ENCODE assay signal across 19 cellular contexts in genomic region chr1:227094249-227094966, GRCh38.
DNase-seq lines count a peak whose midpoint lies in the region; ATAC-seq, FAIRE-seq and TF ChIP-seq lines count a peak whose summit lies in the region.
"Had no signal": no experiment of that assay in that cellular context is flagged by ENCODE, and none has a peak within 500 bp of the region (broad histone marks: within the 10 kb centered on the region; RNA-seq: fewer than 3 reads in every experiment).

No MANE protein-coding gene starts in this region.

- H3K79me2 ChIP-seq in hepatocyte = no peaks in the 10 kb centered on the region

- H3K4me2 ChIP-seq in hepatocyte = peak overlapping the region; percentile 14
- H3K4me2 ChIP-seq: KMS-11 had no signal

- TF ChIP-seq CTCF in hepatocyte (IDR thresholded peaks at IDR 0.05; ENCODE audit: poor library complexity) = no peak

- H3K27ac Mint-ChIP-seq in immature natural killer cell = no peak overlapping the region

- in situ Hi-C loops in G401 (cut with HindIII; ENCODE audit: low sequenced_read_pairs) = no loop called here

- H3K4me1 ChIP-seq in hepatocyte (ENCODE audit: insufficient read depth) (peaks cover 20% of the 10 kb centered on the region), small intestine (ENCODE audit: control insufficient read depth in 2 of 2, insufficient read depth in 1 of 2, low read depth in 1 of 2, low read length in 1 of 2) (peaks cover 4 to 11% of the 10 kb centered on the region in 2 donors)
- H3K4me1 ChIP-seq: BE2C, suprapubic skin had no signal

- no peak overlapping the region for H2AFZ ChIP-seq in hepatocyte

- H3K27me3 ChIP-seq in hepatocyte (no peaks in the 10 kb centered on the region), small intestine (ENCODE audit: control insufficient read depth in 2 of 2, insufficient read depth in 2 of 2, low read length in 2 of 2) (no peaks in the 10 kb centered on the region)
- H3K27me3 ChIP-seq: BE2C, suprapubic skin had no signal

- no peaks in the 10 kb centered on the region for H3K9me3 ChIP-seq in hepatocyte (ENCODE audit: low read depth)
- no peaks in the 10 kb centered on the region for H3K9me3 ChIP-seq in small intestine (ENCODE audit: control insufficient read depth, low read depth)
- H3K9me3 ChIP-seq: BE2C, suprapubic skin had no signal

- H3K4me3 Mint-ChIP-seq in immature natural killer cell = no peak overlapping the region
- H3K4me3 Mint-ChIP-seq: central memory CD8-positive, alpha-beta T cell had no signal

- no peak for ATAC-seq in HG03460 (IDR thresholded peaks at IDR 0.05; ENCODE audit: unreplicated experiment)
- ATAC-seq: left ventricle myocardium superior had no signal

- no peaks in the 10 kb centered on the region for H4K20me1 ChIP-seq in hepatocyte (ENCODE audit: insufficient read depth, poor library complexity, severe bottlenecking)

- DNase-seq in DMS53 treated with DMSO at 0.1 percent for 48 hours (lab: John Stamatoyannopoulos, UW; ENCODE audit: unreplicated experiment) (peak; percentile 66), NCI-H2081 treated with DMSO at 0.1 percent for 48 hours (lab: John Stamatoyannopoulos, UW) (peak; percentile 5), hepatocyte (ENCODE audit: low spot score) (peak; percentile 44), small intestine (peak; percentile 87), immature natural killer cell (no peak), G401 (ENCODE audit: low spot score) (no peak)
- DNase-seq: activated CD8-positive, alpha-beta memory T cell treated with anti-CD3 and anti-CD28 coated beads for 24 hours; BE2C; DMS 273 treated with DMSO at 0.1 percent for 48 hours; left ventricle myocardium superior; NCI-H1092 treated with DMSO at 0.1 percent for 48 hours; NCI-H2227 treated with DMSO at 0.1 percent for 48 hours; SHP77 treated with DMSO at 0.1 percent for 48 hours; stimulated activated CD4-positive, alpha-beta T cell treated with anti-CD3 and anti-CD28 coated beads, Interleukin-2, amount 100 ng/mL, for 48 hours had no signal

- H3K27ac ChIP-seq in hepatocyte (peak overlapping the region; percentile 77), small intestine (ENCODE audit: low read depth in 1 of 2, low read length in 1 of 2) (peak overlapping the region; percentile 44 to 74)
- H3K27ac ChIP-seq: KMS-11, suprapubic skin had no signal

- no peaks in the 10 kb centered on the region for H3K9me2 ChIP-seq in hepatocyte (replicated peaks; ENCODE audit: insufficient read depth)

- H3K36me3 ChIP-seq in hepatocyte (replicated peaks; ENCODE audit: insufficient read depth, low read depth) = no peaks in the 10 kb centered on the region
- no peaks in the 10 kb centered on the region for H3K36me3 ChIP-seq in small intestine (ENCODE audit: control insufficient read depth in 2 of 2, insufficient read depth in 2 of 2, low read length in 2 of 2)

- H3K27me3 Mint-ChIP-seq in immature natural killer cell (ENCODE audit: low read depth in 3 of 3) = peaks cover 0 to 3% (median 1%) of the 10 kb centered on the region in 3 donors
- H3K27me3 Mint-ChIP-seq: central memory CD8-positive, alpha-beta T cell had no signal

- H3K4me1 Mint-ChIP-seq in immature natural killer cell = no peaks in the 10 kb centered on the region
- H3K4me1 Mint-ChIP-seq: central memory CD8-positive, alpha-beta T cell had no signal

- no peaks in the 10 kb centered on the region for H3K9me3 Mint-ChIP-seq in immature natural killer cell
- H3K9me3 Mint-ChIP-seq: central memory CD8-positive, alpha-beta T cell had no signal

- FAIRE-seq in small intestine (lab: Jason Lieb, UNC) = no peak
- FAIRE-seq: H54 had no signal

- no peaks in the 10 kb centered on the region for H3K36me3 Mint-ChIP-seq in immature natural killer cell

- H3K4me3 ChIP-seq in hepatocyte (no peak overlapping the region), small intestine (ENCODE audit: low read depth in 1 of 2, low read length in 2 of 2) (no peak overlapping the region)
- H3K4me3 ChIP-seq: suprapubic skin had no signal

- 65% methylated on average over 2 of the region's 2 CpGs for WGBS in hepatocyte (ENCODE audit: low lambda C conversion rate, missing lambda C conversion rate)
- 13 to 58% (median 18%) methylated on average over 2 of the region's 2 CpGs for WGBS in small intestine, 3 donors

Comparison
In these comparisons a context has a peak if more than half of its experiments do, and no peak if none do; other contexts are left out.
1. DNase-seq: peak in DMS53 treated with DMSO at 0.1 percent for 48 hours (single experiment), NCI-H2081 treated with DMSO at 0.1 percent for 48 hours (single experiment), hepatocyte (single experiment) and small intestine (single experiment); none in immature natural killer cell (0 of 3) and G401 (single experiment).